In genomic region chr12:123142518-123142840, GRCh38 we compare ENCODE assay signal across 10 cellular contexts. TPM values are rescaled to one million over a fixed set of nuclear protein-coding genes. Genes with fewer than 3 reads are reported as not detected.
DNase-seq lines count a peak whose midpoint lies in the region; ATAC-seq, FAIRE-seq and TF ChIP-seq lines count a peak whose summit lies in the region.
"Had no signal": no experiment of that assay in that cellular context is flagged by ENCODE, and none has a peak within 500 bp of the region (broad histone marks: within the 10 kb centered on the region; RNA-seq: fewer than 3 reads in every experiment).

No MANE protein-coding gene starts in this region.

- no peaks in the 10 kb centered on the region for H3K27me3 Mint-ChIP-seq in CD4-positive, CD25-positive, alpha-beta regulatory T cell

- peaks cover 0 to 1% (median 0%) of the 10 kb centered on the region in 7 donors for H3K9me3 Mint-ChIP-seq in CD4-positive, CD25-positive, alpha-beta regulatory T cell

- no peak for TF ChIP-seq POLR2A in breast epithelium (IDR thresholded peaks at IDR 0.05)

- no peak overlapping the region for H3K4me3 Mint-ChIP-seq in CD4-positive, CD25-positive, alpha-beta regulatory T cell
- H3K4me3 Mint-ChIP-seq: CD14-positive monocyte had no signal

- peaks cover 15 to 82% (median 49%) of the 10 kb centered on the region in 4 donors for H3K4me1 Mint-ChIP-seq in CD4-positive, CD25-positive, alpha-beta regulatory T cell

- POLR2A ChIA-PET in Panc1 (lab: Charles Lee): no interaction called here

- no peak overlapping the region for H3K4me3 ChIP-seq in CD4-positive, CD25-positive, alpha-beta regulatory T cell (ENCODE audit: low read depth, low read length)
- H3K4me3 ChIP-seq in Panc1 (ENCODE audit: low read depth in 2 of 2, low read length in 2 of 2) (peak overlapping the region in 1 of 2 experiments; percentile 9; a peak in 1 of 4 replicates), kidney (ENCODE audit: low read length in 2 of 2) (peak overlapping the region in 1 of 2 donors; percentile 7), skeletal muscle tissue (ENCODE audit: low read length in 3 of 3) (peak overlapping the region in 1 of 3 donors; percentile 23), breast epithelium (no peak overlapping the region)

- no peaks in the 10 kb centered on the region for H3K9me3 ChIP-seq in CD4-positive, CD25-positive, alpha-beta regulatory T cell (ENCODE audit: control insufficient read depth in 2 of 2, low read length in 2 of 2)
- no peaks in the 10 kb centered on the region for H3K9me3 ChIP-seq in Panc1 (ENCODE audit: control insufficient read depth, insufficient read depth, low read depth, low read length)
- no peaks in the 10 kb centered on the region for H3K9me3 ChIP-seq in kidney (ENCODE audit: control insufficient read depth in 1 of 2, low read length in 2 of 2)
- H3K9me3 ChIP-seq in skeletal muscle tissue (ENCODE audit: control insufficient read depth in 3 of 3, low read length in 3 of 3): no peaks in the 10 kb centered on the region
- no peaks in the 10 kb centered on the region for H3K9me3 ChIP-seq in breast epithelium

- BruUV-seq in Panc1 (replicated peaks; lab: Mats Ljungman, UMichigan): no TSS peak

- H3K27me3 ChIP-seq in CD4-positive, CD25-positive, alpha-beta regulatory T cell (ENCODE audit: control insufficient read depth, insufficient read depth, low read length): no peaks in the 10 kb centered on the region
- H3K27me3 ChIP-seq in Panc1 (ENCODE audit: control insufficient read depth, insufficient read depth, low read length): no peaks in the 10 kb centered on the region
- no peaks in the 10 kb centered on the region for H3K27me3 ChIP-seq in skeletal muscle tissue (ENCODE audit: control insufficient read depth in 3 of 3, insufficient read depth in 3 of 3, low read length in 3 of 3)
- H3K27me3 ChIP-seq in breast epithelium: no peaks in the 10 kb centered on the region

- no peak for FAIRE-seq in kidney (lab: Jason Lieb, UNC)

- H3K9ac ChIP-seq in kidney (ENCODE audit: low read length in 2 of 2) (peak overlapping the region in 1 of 2 donors; percentile 44), skeletal muscle tissue (ENCODE audit: low read depth in 1 of 3, low read length in 3 of 3) (no peak overlapping the region)

- peaks cover 2% of the 10 kb centered on the region for H3K36me3 ChIP-seq in CD4-positive, CD25-positive, alpha-beta regulatory T cell (ENCODE audit: control insufficient read depth, insufficient read depth, low read length)
- H3K36me3 ChIP-seq in Panc1 (ENCODE audit: control insufficient read depth, insufficient read depth, low read length): no peaks in the 10 kb centered on the region
- no peaks in the 10 kb centered on the region for H3K36me3 ChIP-seq in kidney (ENCODE audit: control insufficient read depth in 1 of 2, insufficient read depth in 2 of 2, low read length in 2 of 2)
- H3K36me3 ChIP-seq in skeletal muscle tissue (ENCODE audit: control insufficient read depth in 3 of 3, insufficient read depth in 3 of 3, low read length in 3 of 3): no peaks in the 10 kb centered on the region
- no peaks in the 10 kb centered on the region for H3K36me3 ChIP-seq in breast epithelium

- intact Hi-C loops in Panc1 (cut with micrococcal nuclease; ENCODE audit: unreplicated experiment): loop anchor here (10.0 kb wide), 1 partner anchor 158 kb away; the partner anchor contains the start of gene ARL6IP4
- intact Hi-C loops in kidney (cut with DNase I): no loop called here
- intact Hi-C loops in breast epithelium (cut with DNase I; ENCODE audit: low total_unique reads): no loop called here

- in situ Hi-C loops in Panc1 (cut with HindIII; ENCODE audit: low pct_unique_long_range_greater_than_20kb, low sequenced_read_pairs): no loop called here

- peak overlapping the region; percentile 2 for H3K27ac ChIP-seq in CD4-positive, CD25-positive, alpha-beta regulatory T cell (ENCODE audit: insufficient read depth, low read length, poor library complexity, severe bottlenecking)
- H3K27ac ChIP-seq in Panc1 (ENCODE audit: low read length) (peak overlapping the region; percentile 89), kidney (ENCODE audit: low read depth in 2 of 2, low read length in 2 of 2) (peak overlapping the region; percentile 80 to 89), skeletal muscle tissue (ENCODE audit: low read depth, low read length) (peak overlapping the region; percentile 80), breast epithelium (peak overlapping the region in 1 of 2 donors; percentile 62)

- peaks cover 8% of the 10 kb centered on the region for H3K36me3 Mint-ChIP-seq in CD4-positive, CD25-positive, alpha-beta regulatory T cell
- H3K36me3 Mint-ChIP-seq: CD14-positive monocyte had no signal

- CTCF ChIA-PET in Panc1 (lab: Charles Lee): no interaction called here

- peak overlapping the region in 2 of 3 donors; percentile 17 to 79 for H3K27ac Mint-ChIP-seq in CD4-positive, CD25-positive, alpha-beta regulatory T cell

- DNase-seq in CD4-positive, CD25-positive, alpha-beta regulatory T cell: no peak
- DNase-seq in Panc1 (ENCODE audit: low read depth, low spot score) (no peak), kidney (no peak), C1 segment of cervical spinal cord (lab: John Stamatoyannopoulos, UW) (no peak), T-helper 9 cell (no peak), breast epithelium (ENCODE audit: low spot score in 2 of 2) (no peak)
- DNase-seq in activated T-cell treated with anti-CD3 and anti-CD28 coated beads, Interleukin-2, amount 50 U/mL, for 1 hour: no peak
- DNase-seq: activated naive CD4-positive, alpha-beta T cell treated with Interleukin-2 at 50 U/mL for 16 hours had no signal

- peaks cover 19% of the 10 kb centered on the region for H3K4me1 ChIP-seq in CD4-positive, CD25-positive, alpha-beta regulatory T cell (ENCODE audit: control insufficient read depth, insufficient read depth, low read length, poor library complexity, severe bottlenecking)
- H3K4me1 ChIP-seq in Panc1 (ENCODE audit: control insufficient read depth, insufficient read depth, low read length): peaks cover 49% of the 10 kb centered on the region
- H3K4me1 ChIP-seq in kidney (ENCODE audit: control insufficient read depth in 1 of 2, insufficient read depth in 1 of 2, low read depth in 1 of 2, low read length in 2 of 2): peaks cover 32 to 45% of the 10 kb centered on the region in 2 donors
- peaks cover 30 to 42% (median 35%) of the 10 kb centered on the region in 3 donors for H3K4me1 ChIP-seq in skeletal muscle tissue (ENCODE audit: control insufficient read depth in 3 of 3, insufficient read depth in 3 of 3, low read length in 3 of 3)
- H3K4me1 ChIP-seq in breast epithelium: no peaks in the 10 kb centered on the region

- no peak for ATAC-seq in CD4-positive, CD25-positive, alpha-beta regulatory T cell (ENCODE audit: low read depth in 2 of 2)
- ATAC-seq in Panc1: no peak

- TF ChIP-seq CTCF in Panc1 (IDR thresholded peaks at IDR 0.05) (no peak), kidney (IDR thresholded peaks at IDR 0.05; ENCODE audit: borderline replicate concordance, extremely low read depth, insufficient read depth) (no peak), breast epithelium (IDR thresholded peaks at IDR 0.05) (no peak)

RNA-seq across cellular contexts. Expression of gene PITPNM2, which starts 8.4 kb away (rescaled TPM):
- 57.2 TPM for total RNA-seq in CD4-positive, CD25-positive, alpha-beta regulatory T cell
- polyA plus RNA-seq in CD4-positive, CD25-positive, alpha-beta regulatory T cell: 1 to 10 TPM; 2.2 to 4.5 (median 3.9) TPM
- total RNA-seq in Panc1 (2021; ENCODE audit: unreplicated experiment) (26.4 TPM), kidney (41.7 TPM), skeletal muscle tissue (3.1 TPM), breast epithelium (1 to 10 TPM; 2.3 to 7.5 (median 2.4) TPM)
- polyA plus RNA-seq in Panc1 (2012; ENCODE audit: insufficient read length): 25.3 TPM
- polyA plus RNA-seq in kidney (ENCODE audit: insufficient read depth, low read depth, low replicate concordance): 5.7 TPM
